25 cellular contexts compared by ENCODE assay signal in the genomic region with DNA sequence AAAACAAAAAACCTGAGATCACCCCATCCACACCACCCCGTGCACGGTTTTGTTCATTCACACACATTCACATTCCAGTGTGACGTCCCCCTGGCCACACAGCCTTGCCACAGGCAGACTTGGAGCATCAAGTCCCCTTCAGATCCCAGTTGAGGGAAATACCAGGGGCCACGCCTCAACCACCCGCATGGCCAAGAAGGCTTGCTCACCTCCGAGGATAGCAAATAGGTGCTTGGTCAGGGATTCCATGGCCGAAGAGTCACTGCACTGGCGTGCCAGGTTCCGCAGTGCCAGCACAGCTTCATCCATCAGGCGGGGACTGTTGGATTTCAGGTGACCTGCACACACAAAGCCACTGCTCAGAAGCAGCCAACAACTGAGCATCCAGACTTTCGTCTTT.
"Had no signal": no experiment of that assay in that cellular context is flagged by ENCODE, and none has a peak within 500 bp of the region (broad histone marks: within the 10 kb centered on the region; RNA-seq: fewer than 3 reads in every experiment).

No MANE protein-coding gene starts in this region.

- ATAC-seq: activated CD8-positive, alpha-beta T cell treated with anti-CD3 and anti-CD28 coated beads, Interleukin-2, amount 10 ng/mL, durations not matched to agents 7 days and 5 days; activated naive CD4-positive, alpha-beta T cell treated with anti-CD3 and anti-CD28 coated beads, Interleukin-2, amount 50 U/mL, for 72 hours; activated naive CD8-positive, alpha-beta T cell treated with anti-CD3 and anti-CD28 coated beads, Interleukin-2, amount 50 U/mL, for 24 hours; WTC11 had no signal

- DNase-seq: activated CD4-positive, alpha-beta T cell treated with anti-CD3 and anti-CD28 coated beads for 48 hours; activated CD4-positive, alpha-beta T cell treated with anti-CD3 and anti-CD28 coated beads, Interleukin-2, amount 50 U/mL, for 4 hours; activated CD4-positive, CD25-positive, alpha-beta regulatory T cell treated with anti-CD3 and anti-CD28 coated beads, Interleukin-2, amount 50 U/mL, for 72 hours; activated CD8-positive, alpha-beta memory T cell treated with anti-CD3 and anti-CD28 coated beads, Interleukin-2, amount 50 U/mL, for 48 hours; activated CD8-positive, alpha-beta T cell treated with anti-CD3 and anti-CD28 coated beads, Interleukin-2, amount 10 ng/mL, durations not matched to agents 7 days and 5 days; activated effector memory CD4-positive, alpha-beta T cell treated with anti-CD3 and anti-CD28 coated beads, Interleukin-2, amount 50 U/mL, for 16 hours; activated naive CD4-positive, alpha-beta T cell treated with Interleukin-2 at 50 U/mL for 16 hours; activated naive CD8-positive, alpha-beta T cell treated with anti-CD3 and anti-CD28 coated beads, Interleukin-2, amount 50 U/mL, for 24 hours; activated T-cell treated with anti-CD3 and anti-CD28 coated beads, Interleukin-2, amount 50 U/mL, for 1 hour; amniotic stem cell; KG1; NCI-H1092; NCI-H1694; NCI-H2029 treated with DMSO at 0.1 percent for 48 hours; NCI-H510A treated with DMSO at 0.1 percent for 48 hours; NCI-H69; NK-92 treated with Interleukin-12 subunit alpha and Interleukin-12 subunit beta, amount 100 ng/mL, for 24 hours; SHP77 treated with DMSO at 0.1 percent for 48 hours; T-helper 9 cell had no signal

- H3K4me3 ChIP-seq: ascending aorta had no signal

- H3K27ac Mint-ChIP-seq: activated CD8-positive, alpha-beta T cell treated with anti-CD3 and anti-CD28 coated beads, Interleukin-2, amount 10 ng/mL, durations not matched to agents 7 days and 5 days; activated naive CD4-positive, alpha-beta T cell treated with anti-CD3 and anti-CD28 coated beads, Interleukin-2, amount 50 U/mL, for 72 hours; activated naive CD8-positive, alpha-beta T cell treated with anti-CD3 and anti-CD28 coated beads, Interleukin-2, amount 50 U/mL, for 24 hours; brain; T-helper 1 cell treated with Interleukin-12 subunit alpha and Interleukin-12 subunit beta and Interleukin-4 antibody, amounts not matched to agents 30 μg/mL and 1 μg/mL, for 36 hours; WTC11 had no signal

- H3K27ac ChIP-seq: ascending aorta had no signal

- H3K27me3 Mint-ChIP-seq: activated naive CD8-positive, alpha-beta T cell treated with anti-CD3 and anti-CD28 coated beads, Interleukin-2, amount 50 U/mL, for 24 hours; brain; central memory CD8-positive, alpha-beta T cell had no signal

- H3K4me3 Mint-ChIP-seq: activated CD8-positive, alpha-beta T cell treated with anti-CD3 and anti-CD28 coated beads, Interleukin-2, amount 10 ng/mL, durations not matched to agents 7 days and 5 days; activated naive CD8-positive, alpha-beta T cell treated with anti-CD3 and anti-CD28 coated beads, Interleukin-2, amount 50 U/mL, for 24 hours; brain; central memory CD8-positive, alpha-beta T cell; T-helper 1 cell treated with Interleukin-12 subunit alpha and Interleukin-12 subunit beta and Interleukin-4 antibody, amounts not matched to agents 30 μg/mL and 1 μg/mL, for 36 hours; WTC11 had no signal

- H3K4me1 ChIP-seq: ascending aorta had no signal

- H3K27me3 ChIP-seq: ascending aorta had no signal

- H3K4me1 Mint-ChIP-seq: brain; central memory CD8-positive, alpha-beta T cell; WTC11 had no signal

- H3K9me3 Mint-ChIP-seq: activated naive CD4-positive, alpha-beta T cell treated with anti-CD3 and anti-CD28 coated beads, Interleukin-2, amount 50 U/mL, for 72 hours; activated naive CD8-positive, alpha-beta T cell treated with anti-CD3 and anti-CD28 coated beads, Interleukin-2, amount 50 U/mL, for 24 hours; brain; central memory CD8-positive, alpha-beta T cell; T-helper 1 cell treated with Interleukin-12 subunit alpha and Interleukin-12 subunit beta and Interleukin-4 antibody, amounts not matched to agents 30 μg/mL and 1 μg/mL, for 36 hours; WTC11 had no signal

- H3K9me3 ChIP-seq: ascending aorta had no signal
